17 cellular contexts compared by ENCODE assay signal in the genomic region with DNA sequence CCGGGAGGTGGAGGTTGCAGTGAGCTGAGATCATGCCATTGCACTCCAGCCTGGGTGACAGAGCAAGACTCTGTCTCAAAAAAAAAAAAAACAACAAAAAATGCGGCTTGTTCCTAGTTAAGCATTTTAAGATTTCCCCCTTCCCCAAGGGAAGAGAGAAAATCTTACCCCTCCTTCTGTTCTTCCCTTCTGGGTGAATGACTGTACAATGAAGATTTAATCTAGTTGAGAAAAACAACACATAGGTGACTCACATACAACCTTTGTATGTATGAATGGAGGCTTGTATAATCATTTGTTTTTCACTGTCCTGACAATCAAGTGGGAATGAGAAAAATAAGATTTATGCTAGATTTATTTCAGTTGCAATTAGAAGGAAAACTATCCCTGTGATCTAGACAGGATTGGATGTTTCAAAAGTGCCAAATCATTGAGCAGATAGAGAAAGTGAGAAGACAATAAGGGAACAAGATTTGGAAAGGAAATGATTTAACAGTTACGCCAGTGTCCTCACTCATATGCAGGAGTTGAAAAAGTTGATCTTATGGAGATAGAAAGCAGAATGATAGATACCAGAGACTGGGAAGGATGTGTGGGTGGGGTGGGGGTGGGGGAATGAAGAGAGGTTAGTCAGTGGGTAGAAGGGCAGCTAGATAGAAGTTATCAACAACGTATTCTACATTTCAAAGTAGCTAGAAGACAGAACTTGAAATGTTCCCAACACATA. TPM values are rescaled to one million over a fixed set of nuclear protein-coding genes. Genes with fewer than 3 reads are reported as not detected.
"Had no signal": no experiment of that assay in that cellular context is flagged by ENCODE, and none has a peak within 500 bp of the region (broad histone marks: within the 10 kb centered on the region; RNA-seq: fewer than 3 reads in every experiment).

No MANE protein-coding gene starts in this region.

- H3K27me3 Mint-ChIP-seq: stimulated activated memory B cell treated with anti-CD40 and anti-IgM and Interleukin-4, amounts not matched to agents 10 μg/mL and 1 μg/mL and 100 μg/mL, for 72 hours had no signal

- H3K9me3 Mint-ChIP-seq: activated naive CD8-positive, alpha-beta T cell treated with anti-CD3 and anti-CD28 coated beads, Interleukin-2, amount 10 ng/mL, durations not matched to agents 7 days and 5 days; T-helper 1 cell treated with Interleukin-12 subunit alpha and Interleukin-12 subunit beta and Interleukin-4 antibody, amounts not matched to agents 30 μg/mL and 1 μg/mL, for 36 hours had no signal

- H3K36me3 Mint-ChIP-seq: activated CD8-positive, alpha-beta memory T cell treated with anti-CD3 and anti-CD28 coated beads, Interleukin-2, amount 10 ng/mL, durations not matched to agents 7 days and 5 days; activated naive CD8-positive, alpha-beta T cell treated with anti-CD3 and anti-CD28 coated beads, Interleukin-2, amount 10 ng/mL, durations not matched to agents 7 days and 5 days; naive thymus-derived CD4-positive, alpha-beta T cell; stimulated activated memory B cell treated with anti-CD40 and anti-IgM and Interleukin-4, amounts not matched to agents 10 μg/mL and 1 μg/mL and 100 μg/mL, for 72 hours had no signal

- H3K4me3 Mint-ChIP-seq: activated CD8-positive, alpha-beta memory T cell treated with anti-CD3 and anti-CD28 coated beads, Interleukin-2, amount 10 ng/mL, durations not matched to agents 7 days and 5 days; activated naive CD8-positive, alpha-beta T cell treated with anti-CD3 and anti-CD28 coated beads, Interleukin-2, amount 10 ng/mL, durations not matched to agents 7 days and 5 days; endodermal cell; naive thymus-derived CD4-positive, alpha-beta T cell; stimulated activated memory B cell treated with anti-CD40 and anti-IgM and Interleukin-4, amounts not matched to agents 10 μg/mL and 1 μg/mL and 100 μg/mL, for 72 hours; T-helper 1 cell treated with Interleukin-12 subunit alpha and Interleukin-12 subunit beta and Interleukin-4 antibody, amounts not matched to agents 30 μg/mL and 1 μg/mL, for 36 hours had no signal

- H3K4me3 ChIP-seq: breast epithelium, lower lobe of right lung, right atrium auricular region, tibial artery had no signal

- ATAC-seq: activated CD4-positive, CD25-positive, alpha-beta regulatory T cell treated with anti-CD3 and anti-CD28 coated beads, Interleukin-2, amount 50 U/mL, for 24 hours; activated CD8-positive, alpha-beta memory T cell treated with anti-CD3 and anti-CD28 coated beads, Interleukin-2, amount 10 ng/mL, durations not matched to agents 7 days and 5 days; left cardiac atrium; lower lobe of right lung; naive thymus-derived CD4-positive, alpha-beta T cell; stimulated activated memory B cell treated with anti-CD40 and anti-IgM and Interleukin-4, amounts not matched to agents 10 μg/mL and 1 μg/mL and 100 μg/mL, for 72 hours had no signal

- H3K27ac Mint-ChIP-seq: activated CD8-positive, alpha-beta memory T cell treated with anti-CD3 and anti-CD28 coated beads, Interleukin-2, amount 10 ng/mL, durations not matched to agents 7 days and 5 days; activated naive CD8-positive, alpha-beta T cell treated with anti-CD3 and anti-CD28 coated beads, Interleukin-2, amount 10 ng/mL, durations not matched to agents 7 days and 5 days; endodermal cell; naive thymus-derived CD4-positive, alpha-beta T cell; stimulated activated memory B cell treated with anti-CD40 and anti-IgM and Interleukin-4, amounts not matched to agents 10 μg/mL and 1 μg/mL and 100 μg/mL, for 72 hours; T-helper 1 cell treated with Interleukin-12 subunit alpha and Interleukin-12 subunit beta and Interleukin-4 antibody, amounts not matched to agents 30 μg/mL and 1 μg/mL, for 36 hours had no signal

- H3K27ac ChIP-seq: breast epithelium, lower lobe of right lung, right atrium auricular region, tibial artery had no signal

- H3K4me1 ChIP-seq: breast epithelium, lower lobe of right lung, right atrium auricular region, tibial artery had no signal

- DNase-seq: activated CD4-positive, alpha-beta T cell treated with anti-CD3 and anti-CD28 coated beads, Interleukin-2, amount 50 U/mL, for 48 hours; activated CD8-positive, alpha-beta memory T cell treated with anti-CD3 and anti-CD28 coated beads, Interleukin-2, amount 10 ng/mL, durations not matched to agents 7 days and 5 days; activated gamma-delta T cell treated with Interleukin-2 at 50 U/mL for 16 hours; activated naive CD8-positive, alpha-beta T cell treated with anti-CD3 and anti-CD28 coated beads, Interleukin-2, amount 10 ng/mL, durations not matched to agents 7 days and 5 days; activated T-cell treated with anti-CD3 and anti-CD28 coated beads, Interleukin-2, amount 50 U/mL, for 48 hours; aorta; endodermal cell; left cardiac atrium; lower lobe of right lung; naive thymus-derived CD4-positive, alpha-beta T cell; tibial artery had no signal

- H3K9me3 ChIP-seq: breast epithelium, lower lobe of right lung, right atrium auricular region, tibial artery had no signal

- H3K36me3 ChIP-seq: breast epithelium, lower lobe of right lung, right atrium auricular region, tibial artery had no signal

- H3K4me1 Mint-ChIP-seq: activated CD8-positive, alpha-beta memory T cell treated with anti-CD3 and anti-CD28 coated beads, Interleukin-2, amount 10 ng/mL, durations not matched to agents 7 days and 5 days; activated naive CD8-positive, alpha-beta T cell treated with anti-CD3 and anti-CD28 coated beads, Interleukin-2, amount 10 ng/mL, durations not matched to agents 7 days and 5 days; stimulated activated memory B cell treated with anti-CD40 and anti-IgM and Interleukin-4, amounts not matched to agents 10 μg/mL and 1 μg/mL and 100 μg/mL, for 72 hours had no signal

- H3K27me3 ChIP-seq: breast epithelium, right atrium auricular region, tibial artery had no signal

RNA-seq across cellular contexts. Expression of a gene that starts 16.7 kb away (rescaled TPM):
- total RNA-seq: activated CD8-positive, alpha-beta memory T cell treated with anti-CD3 and anti-CD28 coated beads, Interleukin-2, amount 10 ng/mL, durations not matched to agents 7 days and 5 days; activated naive CD8-positive, alpha-beta T cell treated with anti-CD3 and anti-CD28 coated beads, Interleukin-2, amount 10 ng/mL, durations not matched to agents 7 days and 5 days; aorta; dermis microvascular lymphatic vessel endothelial cell; naive thymus-derived CD4-positive, alpha-beta T cell had no signal
